ENCODE assay signal across 1 cellular context in the genomic region with DNA sequence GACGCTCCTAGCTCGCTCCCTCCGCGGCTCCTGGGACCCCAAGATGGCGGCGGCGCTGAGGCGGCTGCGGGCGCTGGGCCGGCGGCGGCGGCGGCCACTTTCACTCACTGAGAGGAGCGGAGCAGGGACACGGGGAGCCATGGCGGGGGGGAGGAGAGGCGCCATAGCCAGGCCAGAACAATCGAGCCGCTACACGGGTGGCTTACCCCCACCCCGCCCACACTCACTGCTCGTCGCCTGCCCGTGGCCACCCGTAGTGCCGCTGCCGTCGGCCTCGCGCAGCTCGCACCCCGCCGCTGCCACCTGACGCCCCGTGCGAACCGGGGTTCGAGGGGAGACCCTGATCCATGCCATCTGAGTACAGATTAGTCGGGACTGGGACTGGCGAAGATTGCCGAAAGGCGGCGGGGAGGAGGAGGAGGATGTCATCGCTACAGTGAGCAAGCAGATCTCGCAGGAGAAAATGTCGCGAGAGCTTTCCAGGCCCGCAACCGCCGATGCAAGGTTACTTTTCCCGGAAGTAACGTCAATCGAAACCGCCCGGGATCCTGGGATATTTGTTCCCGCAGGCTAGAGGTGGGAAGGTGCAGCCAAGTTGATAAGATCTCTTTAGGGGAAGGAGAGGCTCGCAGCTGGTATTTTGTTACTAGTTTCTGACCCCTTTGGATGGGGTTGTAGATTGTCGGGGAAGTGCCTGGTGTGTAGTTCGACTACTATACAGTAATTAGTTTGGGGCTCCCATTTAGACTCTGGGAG.
TF ChIP-seq lines count a peak whose summit lies in the region.

A gene with protein sequence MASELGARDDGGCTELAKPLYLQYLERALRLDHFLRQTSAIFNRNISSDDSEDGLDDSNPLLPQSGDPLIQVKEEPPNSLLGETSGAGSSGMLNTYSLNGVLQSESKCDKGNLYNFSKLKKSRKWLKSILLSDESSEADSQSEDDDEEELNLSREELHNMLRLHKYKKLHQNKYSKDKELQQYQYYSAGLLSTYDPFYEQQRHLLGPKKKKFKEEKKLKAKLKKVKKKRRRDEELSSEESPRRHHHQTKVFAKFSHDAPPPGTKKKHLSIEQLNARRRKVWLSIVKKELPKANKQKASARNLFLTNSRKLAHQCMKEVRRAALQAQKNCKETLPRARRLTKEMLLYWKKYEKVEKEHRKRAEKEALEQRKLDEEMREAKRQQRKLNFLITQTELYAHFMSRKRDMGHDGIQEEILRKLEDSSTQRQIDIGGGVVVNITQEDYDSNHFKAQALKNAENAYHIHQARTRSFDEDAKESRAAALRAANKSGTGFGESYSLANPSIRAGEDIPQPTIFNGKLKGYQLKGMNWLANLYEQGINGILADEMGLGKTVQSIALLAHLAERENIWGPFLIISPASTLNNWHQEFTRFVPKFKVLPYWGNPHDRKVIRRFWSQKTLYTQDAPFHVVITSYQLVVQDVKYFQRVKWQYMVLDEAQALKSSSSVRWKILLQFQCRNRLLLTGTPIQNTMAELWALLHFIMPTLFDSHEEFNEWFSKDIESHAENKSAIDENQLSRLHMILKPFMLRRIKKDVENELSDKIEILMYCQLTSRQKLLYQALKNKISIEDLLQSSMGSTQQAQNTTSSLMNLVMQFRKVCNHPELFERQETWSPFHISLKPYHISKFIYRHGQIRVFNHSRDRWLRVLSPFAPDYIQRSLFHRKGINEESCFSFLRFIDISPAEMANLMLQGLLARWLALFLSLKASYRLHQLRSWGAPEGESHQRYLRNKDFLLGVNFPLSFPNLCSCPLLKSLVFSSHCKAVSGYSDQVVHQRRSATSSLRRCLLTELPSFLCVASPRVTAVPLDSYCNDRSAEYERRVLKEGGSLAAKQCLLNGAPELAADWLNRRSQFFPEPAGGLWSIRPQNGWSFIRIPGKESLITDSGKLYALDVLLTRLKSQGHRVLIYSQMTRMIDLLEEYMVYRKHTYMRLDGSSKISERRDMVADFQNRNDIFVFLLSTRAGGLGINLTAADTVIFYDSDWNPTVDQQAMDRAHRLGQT (N-terminal part only) (minus strand): TSS at position 165 of the 756 bp plus-strand sequence. CDS start 19,970 bp downstream, outside the sequence.

TF ChIP-seq in liver, 16 proteins besides CTCF, POLR2A, EP300 and RAD21 (continued from another document):
- TF ChIP-seq, protein P1, sequence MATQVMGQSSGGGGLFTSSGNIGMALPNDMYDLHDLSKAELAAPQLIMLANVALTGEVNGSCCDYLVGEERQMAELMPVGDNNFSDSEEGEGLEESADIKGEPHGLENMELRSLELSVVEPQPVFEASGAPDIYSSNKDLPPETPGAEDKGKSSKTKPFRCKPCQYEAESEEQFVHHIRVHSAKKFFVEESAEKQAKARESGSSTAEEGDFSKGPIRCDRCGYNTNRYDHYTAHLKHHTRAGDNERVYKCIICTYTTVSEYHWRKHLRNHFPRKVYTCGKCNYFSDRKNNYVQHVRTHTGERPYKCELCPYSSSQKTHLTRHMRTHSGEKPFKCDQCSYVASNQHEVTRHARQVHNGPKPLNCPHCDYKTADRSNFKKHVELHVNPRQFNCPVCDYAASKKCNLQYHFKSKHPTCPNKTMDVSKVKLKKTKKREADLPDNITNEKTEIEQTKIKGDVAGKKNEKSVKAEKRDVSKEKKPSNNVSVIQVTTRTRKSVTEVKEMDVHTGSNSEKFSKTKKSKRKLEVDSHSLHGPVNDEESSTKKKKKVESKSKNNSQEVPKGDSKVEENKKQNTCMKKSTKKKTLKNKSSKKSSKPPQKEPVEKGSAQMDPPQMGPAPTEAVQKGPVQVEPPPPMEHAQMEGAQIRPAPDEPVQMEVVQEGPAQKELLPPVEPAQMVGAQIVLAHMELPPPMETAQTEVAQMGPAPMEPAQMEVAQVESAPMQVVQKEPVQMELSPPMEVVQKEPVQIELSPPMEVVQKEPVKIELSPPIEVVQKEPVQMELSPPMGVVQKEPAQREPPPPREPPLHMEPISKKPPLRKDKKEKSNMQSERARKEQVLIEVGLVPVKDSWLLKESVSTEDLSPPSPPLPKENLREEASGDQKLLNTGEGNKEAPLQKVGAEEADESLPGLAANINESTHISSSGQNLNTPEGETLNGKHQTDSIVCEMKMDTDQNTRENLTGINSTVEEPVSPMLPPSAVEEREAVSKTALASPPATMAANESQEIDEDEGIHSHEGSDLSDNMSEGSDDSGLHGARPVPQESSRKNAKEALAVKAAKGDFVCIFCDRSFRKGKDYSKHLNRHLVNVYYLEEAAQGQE (IDR thresholded peaks at IDR 0.05), result peak; percentile 94
